In the genomic region with DNA sequence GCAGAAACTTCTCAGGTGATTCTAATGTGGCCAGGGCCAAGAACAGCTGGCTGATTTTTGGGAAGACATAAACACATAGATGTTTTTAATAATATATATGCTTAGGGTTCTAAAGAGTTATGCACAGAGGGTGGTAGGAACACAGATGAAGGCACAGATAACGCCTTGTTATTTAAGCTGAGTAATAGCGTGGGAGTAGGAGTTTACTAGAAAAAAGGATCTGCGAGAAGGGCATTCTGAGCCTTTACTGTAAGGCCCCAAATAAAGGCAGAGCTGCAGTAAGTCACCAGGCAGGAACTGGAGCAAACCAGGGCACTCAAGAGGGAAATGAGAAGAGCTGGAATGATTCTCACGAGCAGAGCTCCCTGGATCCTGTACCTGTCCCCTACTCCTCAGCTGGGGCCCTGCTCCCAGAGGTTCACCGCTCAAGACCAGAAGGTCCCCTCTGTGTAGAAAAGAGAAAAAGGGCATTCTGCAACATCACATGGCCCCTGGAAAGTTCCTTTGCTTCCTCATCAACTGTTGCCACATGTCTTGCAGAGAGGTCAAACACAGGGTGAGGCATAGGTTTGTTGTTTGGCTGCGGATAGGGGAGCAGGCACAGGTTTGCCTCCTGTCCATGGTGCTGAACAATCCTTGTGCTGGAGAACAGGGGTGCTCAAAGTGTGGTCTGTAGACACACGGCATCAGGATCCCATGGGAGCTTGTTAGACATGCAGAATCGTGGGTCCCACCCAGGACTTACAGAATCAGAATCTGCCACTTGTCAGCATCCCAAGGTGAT, we compare ENCODE assay signal across 14 cellular contexts.
DNase-seq lines count a peak whose midpoint lies in the region; ATAC-seq and TF ChIP-seq lines count a peak whose summit lies in the region.
"Had no signal": no experiment of that assay in that cellular context is flagged by ENCODE, and none has a peak within 500 bp of the region (broad histone marks: within the 10 kb centered on the region; RNA-seq: fewer than 3 reads in every experiment).

No MANE protein-coding gene starts in this region.

- H3K27ac ChIP-seq in DND-41 (ENCODE audit: low read length) (no peak overlapping the region), brain microvascular endothelial cell (no peak overlapping the region), left lung (no peak overlapping the region), tibial nerve (no peak overlapping the region)
- H3K27ac ChIP-seq: spleen had no signal

- ATAC-seq in DND-41 (ENCODE audit: insufficient read depth, low read depth): peak; percentile 64; the same call in 1 of the 3 replicates
- peak; percentile 21 for ATAC-seq in left lung
- ATAC-seq in naive thymus-derived CD8-positive, alpha-beta T cell: no peak
- ATAC-seq: natural killer cell had no signal

- H3K27ac Mint-ChIP-seq in activated T-cell treated with anti-CD3 and anti-CD28 coated beads, Interleukin-2, amount 50 U/mL, for 24 hours: no peak overlapping the region
- no peak overlapping the region for H3K27ac Mint-ChIP-seq in naive thymus-derived CD8-positive, alpha-beta T cell
- H3K27ac Mint-ChIP-seq: natural killer cell had no signal

- no peaks in the 10 kb centered on the region for H3K4me1 Mint-ChIP-seq in activated T-cell treated with anti-CD3 and anti-CD28 coated beads, Interleukin-2, amount 50 U/mL, for 24 hours (ENCODE audit: low read depth)
- no peaks in the 10 kb centered on the region for H3K4me1 Mint-ChIP-seq in naive thymus-derived CD8-positive, alpha-beta T cell
- H3K4me1 Mint-ChIP-seq: natural killer cell had no signal

- no peaks in the 10 kb centered on the region for H3K27me3 ChIP-seq in DND-41 (ENCODE audit: insufficient read depth, low read length, poor library complexity)
- no peaks in the 10 kb centered on the region for H3K27me3 ChIP-seq in brain microvascular endothelial cell (replicated peaks)
- H3K27me3 ChIP-seq in left lung: no peaks in the 10 kb centered on the region
- H3K27me3 ChIP-seq in tibial nerve: no peaks in the 10 kb centered on the region
- H3K27me3 ChIP-seq: spleen had no signal

- H2AFZ ChIP-seq in DND-41 (ENCODE audit: low read depth, low read length): no peak overlapping the region

- POLR2A ChIA-PET in naive thymus-derived CD8-positive, alpha-beta T cell (lab: Charles Lee): no interaction called here

- H3K36me3 ChIP-seq in DND-41 (ENCODE audit: insufficient read depth, low read length): no peaks in the 10 kb centered on the region
- no peaks in the 10 kb centered on the region for H3K36me3 ChIP-seq in brain microvascular endothelial cell (replicated peaks)
- H3K36me3 ChIP-seq in left lung: no peaks in the 10 kb centered on the region
- no peaks in the 10 kb centered on the region for H3K36me3 ChIP-seq in tibial nerve
- H3K36me3 ChIP-seq: spleen had no signal

- H3K79me2 ChIP-seq in DND-41 (ENCODE audit: insufficient read depth, low read length): no peaks in the 10 kb centered on the region

- TF ChIP-seq EP300 in tibial nerve (IDR thresholded peaks at IDR 0.05): no peak

- no peak overlapping the region for H3K4me3 ChIP-seq in DND-41 (ENCODE audit: low read depth in 1 of 2, low read length in 2 of 2)
- no peak overlapping the region for H3K4me3 ChIP-seq in NB4 (ENCODE audit: low read depth, low read length)
- H3K4me3 ChIP-seq in brain microvascular endothelial cell (ENCODE audit: low read depth, low read length): no peak overlapping the region
- no peak overlapping the region for H3K4me3 ChIP-seq in left lung
- no peak overlapping the region for H3K4me3 ChIP-seq in tibial nerve
- H3K4me3 ChIP-seq: spleen had no signal

- no peaks in the 10 kb centered on the region for H3K36me3 Mint-ChIP-seq in activated T-cell treated with anti-CD3 and anti-CD28 coated beads, Interleukin-2, amount 50 U/mL, for 24 hours (ENCODE audit: low read depth)
- no peaks in the 10 kb centered on the region for H3K36me3 Mint-ChIP-seq in naive thymus-derived CD8-positive, alpha-beta T cell
- H3K36me3 Mint-ChIP-seq: natural killer cell had no signal

- H3K4me1 ChIP-seq in DND-41 (ENCODE audit: insufficient read depth, low read length) (no peaks in the 10 kb centered on the region), left lung (no peaks in the 10 kb centered on the region), tibial nerve (peaks cover 0 to 30% (median 0%) of the 10 kb centered on the region in 4 donors)
- H3K4me1 ChIP-seq: spleen had no signal

- TF ChIP-seq CTCF in DND-41 (IDR thresholded peaks at IDR 0.05; ENCODE audit: borderline replicate concordance, extremely low read depth, low read length, poor library complexity, severe bottlenecking): no peak
- TF ChIP-seq CTCF in NB4 (IDR thresholded peaks at IDR 0.05; ENCODE audit: low read depth, low read length): no peak
- no peak for TF ChIP-seq CTCF in brain microvascular endothelial cell (IDR thresholded peaks at IDR 0.05; ENCODE audit: low read depth, low read length, missing control alignments)
- no peak for TF ChIP-seq CTCF in left lung (IDR thresholded peaks at IDR 0.05)
- no peak for TF ChIP-seq CTCF in tibial nerve (IDR thresholded peaks at IDR 0.05)

- H3K4me2 ChIP-seq in DND-41 (ENCODE audit: insufficient read depth, low read length): no peak overlapping the region

- no peaks in the 10 kb centered on the region for H4K20me1 ChIP-seq in DND-41 (ENCODE audit: insufficient read depth, low read length)

- no peak overlapping the region for H3K4me3 Mint-ChIP-seq in activated T-cell treated with anti-CD3 and anti-CD28 coated beads, Interleukin-2, amount 50 U/mL, for 24 hours
- H3K4me3 Mint-ChIP-seq in naive thymus-derived CD8-positive, alpha-beta T cell: no peak overlapping the region
- H3K4me3 Mint-ChIP-seq: natural killer cell had no signal

- no peaks in the 10 kb centered on the region for H3K27me3 Mint-ChIP-seq in activated T-cell treated with anti-CD3 and anti-CD28 coated beads, Interleukin-2, amount 50 U/mL, for 24 hours
- H3K27me3 Mint-ChIP-seq in naive thymus-derived CD8-positive, alpha-beta T cell: peaks cover 0 to 28% (median 6%) of the 10 kb centered on the region in 5 donors

- H3K9me3 Mint-ChIP-seq in activated T-cell treated with anti-CD3 and anti-CD28 coated beads, Interleukin-2, amount 50 U/mL, for 24 hours: no peaks in the 10 kb centered on the region
- H3K9me3 Mint-ChIP-seq in naive thymus-derived CD8-positive, alpha-beta T cell: peaks cover 0 to 20% (median 0%) of the 10 kb centered on the region in 9 donors

- no peak overlapping the region for H3K9ac ChIP-seq in DND-41 (ENCODE audit: low read depth, low read length)

- intact Hi-C loops in left lung (cut with DNase I): no loop called here

- DNase-seq in DND-41 (peak; percentile 15), NB4 (ENCODE audit: low read depth) (peak; percentile 73), brain microvascular endothelial cell (peak; percentile 2), left lung (no peak), DMS114 treated with DMSO at 0.1 percent for 48 hours (lab: John Stamatoyannopoulos, UW; ENCODE audit: unreplicated experiment) (no peak), tibial nerve (ENCODE audit: low spot score in 2 of 2) (no peak)
- DNase-seq in activated T-cell treated with anti-CD3 and anti-CD28 coated beads, Interleukin-2, amount 50 U/mL, for 24 hours: no peak
- no peak for DNase-seq in naive thymus-derived CD8-positive, alpha-beta T cell
- DNase-seq: activated CD8-positive, alpha-beta memory T cell treated with anti-CD3 and anti-CD28 coated beads, Interleukin-2, amount 50 U/mL, for 48 hours; anterior cingulate cortex; natural killer cell; NCI-H1694 treated with DMSO at 0.1 percent for 48 hours; spleen; T1000 had no signal

- H3K9me3 ChIP-seq in DND-41 (ENCODE audit: insufficient read depth, low read length, severe bottlenecking) (no peaks in the 10 kb centered on the region), left lung (no peaks in the 10 kb centered on the region), tibial nerve (no peaks in the 10 kb centered on the region)
- H3K9me3 ChIP-seq: spleen had no signal

- WGBS in tibial nerve, 2 donors: 65 to 68% methylated on average over 8 of the region's 8 CpGs

- in situ Hi-C loops in brain microvascular endothelial cell (cut with HindIII; ENCODE audit: low pct_ligation_motif_present, low sequenced_read_pairs): no loop called here

- TF ChIP-seq POLR2A in NB4 (IDR thresholded peaks at IDR 0.05; ENCODE audit: extremely low read depth, insufficient read length) (no peak), tibial nerve (IDR thresholded peaks at IDR 0.05) (no peak)

Comparison
In these comparisons a context has a peak if more than half of its experiments do, and no peak if none do; other contexts are left out.
1. ATAC-seq: peak in DND-41 (single experiment) and left lung (single experiment); none in naive thymus-derived CD8-positive, alpha-beta T cell (0 of 2).
2. DNase-seq: peak in DND-41 (single experiment), NB4 (single experiment) and brain microvascular endothelial cell (single experiment); none in left lung (0 of 2), activated T-cell treated with anti-CD3 and anti-CD28 coated beads, Interleukin-2, amount 50 U/mL, for 24 hours (single experiment), DMS114 treated with DMSO at 0.1 percent for 48 hours (single experiment), tibial nerve (0 of 2) and naive thymus-derived CD8-positive, alpha-beta T cell (0 of 10).